Comparison of ENCODE assay signal across 12 cellular contexts in the genomic region with DNA sequence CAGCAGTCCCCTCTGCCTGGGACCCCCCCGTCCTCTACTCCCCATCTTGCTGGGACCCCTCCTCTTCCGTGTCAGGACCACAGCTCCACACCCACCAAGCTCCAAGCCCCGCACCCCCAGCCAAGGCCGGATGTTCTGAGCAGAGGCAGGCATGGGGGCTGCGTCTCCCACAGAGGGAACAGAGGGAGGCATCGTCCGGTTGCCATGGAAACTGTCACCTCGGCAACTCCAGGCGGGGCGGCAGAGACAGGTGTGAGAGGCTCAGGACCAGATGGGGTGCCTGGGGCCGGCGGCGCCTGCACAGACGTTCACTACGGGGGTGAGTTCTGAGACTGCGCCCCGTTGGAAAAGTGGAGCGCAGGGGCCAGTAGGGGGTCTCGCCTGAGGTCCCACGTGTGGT. TPM values are rescaled to one million over a fixed set of nuclear protein-coding genes. Genes with fewer than 3 reads are reported as not detected.
DNase-seq lines count a peak whose midpoint lies in the region; ATAC-seq, FAIRE-seq and TF ChIP-seq lines count a peak whose summit lies in the region.
"Had no signal": no experiment of that assay in that cellular context is flagged by ENCODE, and none has a peak within 500 bp of the region (broad histone marks: within the 10 kb centered on the region; RNA-seq: fewer than 3 reads in every experiment).

No MANE protein-coding gene starts in this region.

- H3K36me3 ChIP-seq in K562 (ENCODE audit: control insufficient read depth, insufficient read depth, low read length): peaks cover 54% of the 10 kb centered on the region; the same call in 2 of the 3 replicates

- H3K4me1 Mint-ChIP-seq in activated CD4-positive, alpha-beta T cell treated with anti-CD3 and anti-CD28 coated beads, Interleukin-2, amount 10 ng/mL, durations not matched to agents 24 days and 14 days: peaks cover 6% of the 10 kb centered on the region
- H3K4me1 Mint-ChIP-seq: activated T-helper 17 cell treated with anti-CD3 and anti-CD28 coated beads, Interleukin-2, amount 50 U/mL, for 72 hours had no signal

- H3K9me3 ChIP-seq in K562 (replicated peaks; ENCODE audit: control insufficient read depth, insufficient read depth, low read depth, low read length): no peaks in the 10 kb centered on the region
- H3K9me3 ChIP-seq: mucosa of descending colon had no signal

- no peak overlapping the region for H3K4me2 ChIP-seq in K562 (ENCODE audit: insufficient read depth, low read length)

- H3K27me3 Mint-ChIP-seq in activated CD4-positive, alpha-beta T cell treated with anti-CD3 and anti-CD28 coated beads, Interleukin-2, amount 10 ng/mL, durations not matched to agents 24 days and 14 days: no peaks in the 10 kb centered on the region
- H3K27me3 Mint-ChIP-seq: activated T-helper 17 cell treated with anti-CD3 and anti-CD28 coated beads, Interleukin-2, amount 50 U/mL, for 72 hours; stimulated activated naive CD8-positive, alpha-beta T cell treated with anti-CD3 and anti-CD28 coated beads, Interleukin-15, Interleukin-2, amounts not matched to agents 100 ng/mL and 50 ng/mL, for 24 hours had no signal

- FAIRE-seq in K562 (lab: Jason Lieb, UNC): no peak

- 87% methylated on average over 17 of the region's 20 CpGs for WGBS in K562 (ENCODE audit: insufficient coverage, low coverage, missing lambda C conversion rate)

- intact Hi-C loops in activated CD4-positive, alpha-beta T cell treated with anti-CD3 and anti-CD28 coated beads, Interleukin-2, amount 10 ng/mL, durations not matched to agents 24 days and 14 days (cut with micrococcal nuclease): no loop called here
- intact Hi-C loops in K562 (cut with micrococcal nuclease): no loop called here

- peaks cover 27 to 73% of the 10 kb centered on the region in 2 experiments for H3K4me1 ChIP-seq in K562 (replicated peaks in 1 of 2; ENCODE audit: control insufficient read depth in 2 of 2, insufficient read depth in 2 of 2, low read length in 2 of 2)

- CTCF ChIA-PET in K562 (lab: Yijun Ruan, JAX; ENCODE audit: low intra/inter-chr PET ratio): no interaction called here

- POLR2A ChIA-PET in K562 (lab: Yijun Ruan, JAX): no interaction called here

- no peak for TF ChIP-seq RAD21 in K562 (CRISPR knock-in tag; conservative IDR thresholded peaks at IDR 0.05 in 1 of 2, IDR thresholded peaks at IDR 0.05 in 1 of 2)

- DNase-seq in activated CD4-positive, alpha-beta T cell treated with anti-CD3 and anti-CD28 coated beads, Interleukin-2, amount 50 U/mL, for 1 hour: peak; percentile 41
- no peak for DNase-seq in activated CD4-positive, alpha-beta T cell treated with anti-CD3 and anti-CD28 coated beads, Interleukin-2, amount 10 ng/mL, durations not matched to agents 24 days and 14 days
- peak; percentile 62 for DNase-seq in NCI-H1694 (lab: John Stamatoyannopoulos, UW)
- peak in 1 of 4 experiments; percentile 44 for DNase-seq in K562 (ENCODE audit: extremely low read depth in 1 of 4, low spot score in 3 of 4)
- DNase-seq in putamen (ENCODE audit: low spot score): peak; percentile 78
- no peak for DNase-seq in NCI-H1048 (lab: John Stamatoyannopoulos, UW)
- DNase-seq: T1000 had no signal

- H3K9ac ChIP-seq in K562 (ENCODE audit: insufficient read depth in 1 of 2, low read depth in 2 of 2, low read length in 2 of 2): no peak overlapping the region

- H3K36me3 Mint-ChIP-seq in activated CD4-positive, alpha-beta T cell treated with anti-CD3 and anti-CD28 coated beads, Interleukin-2, amount 10 ng/mL, durations not matched to agents 24 days and 14 days (ENCODE audit: low read depth): peaks cover 21% of the 10 kb centered on the region

- no peak for ATAC-seq in K562
- ATAC-seq in HG03521 (IDR thresholded peaks at IDR 0.05; ENCODE audit: unreplicated experiment): no peak
- no peak for ATAC-seq in HG03342 (IDR thresholded peaks at IDR 0.05; ENCODE audit: unreplicated experiment)
- ATAC-seq: activated T-helper 17 cell treated with anti-CD3 and anti-CD28 coated beads, Interleukin-2, amount 50 U/mL, for 72 hours; mucosa of descending colon had no signal

- H3K27ac ChIP-seq in K562 (ENCODE audit: extremely low read depth, low read depth, low read length): no peak overlapping the region

- H2AFZ ChIP-seq in K562 (ENCODE audit: low read depth, low read length): no peak overlapping the region

- no peaks in the 10 kb centered on the region for H3K9me3 Mint-ChIP-seq in activated CD4-positive, alpha-beta T cell treated with anti-CD3 and anti-CD28 coated beads, Interleukin-2, amount 10 ng/mL, durations not matched to agents 24 days and 14 days
- H3K9me3 Mint-ChIP-seq: activated T-helper 17 cell treated with anti-CD3 and anti-CD28 coated beads, Interleukin-2, amount 50 U/mL, for 72 hours; stimulated activated naive CD8-positive, alpha-beta T cell treated with anti-CD3 and anti-CD28 coated beads, Interleukin-15, Interleukin-2, amounts not matched to agents 100 ng/mL and 50 ng/mL, for 24 hours had no signal

- no peak for TF ChIP-seq EP300 in K562 (IDR thresholded peaks at IDR 0.05; ENCODE audit: low read length)

- H4K20me1 ChIP-seq in K562 (replicated peaks; ENCODE audit: control insufficient read depth, insufficient read depth, low read length): peaks cover 12% of the 10 kb centered on the region

- H3K4me3 Mint-ChIP-seq in activated CD4-positive, alpha-beta T cell treated with anti-CD3 and anti-CD28 coated beads, Interleukin-2, amount 10 ng/mL, durations not matched to agents 24 days and 14 days: no peak overlapping the region
- H3K4me3 Mint-ChIP-seq: activated T-helper 17 cell treated with anti-CD3 and anti-CD28 coated beads, Interleukin-2, amount 50 U/mL, for 72 hours; stimulated activated naive CD8-positive, alpha-beta T cell treated with anti-CD3 and anti-CD28 coated beads, Interleukin-15, Interleukin-2, amounts not matched to agents 100 ng/mL and 50 ng/mL, for 24 hours had no signal

- no TSS peak for BruUV-seq in K562 (replicated peaks; lab: Mats Ljungman, UMichigan)

- H3K9me1 ChIP-seq in K562 (ENCODE audit: control insufficient read depth, insufficient read depth, low read length): peaks cover 5% of the 10 kb centered on the region

- H3K27me3 ChIP-seq in K562 (ENCODE audit: control insufficient read depth in 2 of 2, insufficient read depth in 2 of 2, low read length in 2 of 2): no peaks in the 10 kb centered on the region

- TF ChIP-seq CTCF in K562 (IDR thresholded peaks at IDR 0.05 in 2 of 3, conservative IDR thresholded peaks at IDR 0.05 in 1 of 3; ENCODE audit: insufficient read depth in 2 of 3, low read depth in 1 of 3, low read length in 3 of 3): no peak

- no peak overlapping the region for H3K4me3 ChIP-seq in K562
- H3K4me3 ChIP-seq: mucosa of descending colon had no signal

- peak; percentile 28; the same call in 1 of the 2 replicates for TF ChIP-seq POLR2A in K562 (conservative IDR thresholded peaks at IDR 0.05)

- no peak overlapping the region for H3K27ac Mint-ChIP-seq in activated CD4-positive, alpha-beta T cell treated with anti-CD3 and anti-CD28 coated beads, Interleukin-2, amount 10 ng/mL, durations not matched to agents 24 days and 14 days
- H3K27ac Mint-ChIP-seq: activated T-helper 17 cell treated with anti-CD3 and anti-CD28 coated beads, Interleukin-2, amount 50 U/mL, for 72 hours; stimulated activated naive CD8-positive, alpha-beta T cell treated with anti-CD3 and anti-CD28 coated beads, Interleukin-15, Interleukin-2, amounts not matched to agents 100 ng/mL and 50 ng/mL, for 24 hours had no signal

- in situ Hi-C loops in K562 (cut with MboI): no loop called here

- peaks cover 35% of the 10 kb centered on the region for H3K79me2 ChIP-seq in K562 (ENCODE audit: control insufficient read depth, insufficient read depth, low read length)

RNA-seq across cellular contexts. Expression of gene RNU6-9, which starts 5.4 kb away (rescaled TPM):
- not detected in 2 replicates for total RNA-seq in activated CD4-positive, alpha-beta T cell treated with anti-CD3 and anti-CD28 coated beads, Interleukin-2, amount 10 ng/mL, durations not matched to agents 24 days and 14 days
- not detected in 2 replicates for total RNA-seq in K562 (2011; cell fraction: chromatin; rRNA removed; ENCODE audit: low replicate concordance)
- total RNA-seq in K562 (2011; cell fraction: nucleolus; rRNA removed): not detected in 2 replicates
- not detected in 2 replicates for total RNA-seq in K562 (2011; cell fraction: nucleoplasm; rRNA removed)
- total RNA-seq in K562 (2014; rRNA removed): not detected in 2 replicates
- not detected in 2 replicates for total RNA-seq in K562 (2014; rRNA removed; fragmentation: Illumina TruSeq; extraction: Trizol)
- not detected in 2 replicates for total RNA-seq in K562 (2015; rRNA removed; fragmentation: Illumina TruSeq; extraction: Trizol)
- total RNA-seq in K562 (2021): not detected in 2 replicates
- polyA plus RNA-seq in K562 (2011; rRNA removed): not detected in 2 replicates
- not detected in 2 replicates for polyA plus RNA-seq in K562 (2011; cell fraction: cytosol; rRNA removed)
- polyA plus RNA-seq in K562 (2011; cell fraction: nucleus; rRNA removed): not detected in 2 replicates
- not detected in 2 replicates for polyA plus RNA-seq in K562 (2012)
- polyA plus RNA-seq in K562 (2014; fragmentation: Illumina TruSeq; extraction: Trizol): not detected in 2 replicates
- polyA plus RNA-seq in K562 (2014; fragmentation: Nextera tagmentation; extraction: Ambion mirVana): not detected
- polyA plus RNA-seq in K562 (2014; rRNA removed): not detected in 2 replicates
- polyA minus RNA-seq in K562 (2011; rRNA and poly(A)+ RNA removed): under 0.01 TPM in 2 replicates
- polyA minus RNA-seq in K562 (2011; cell fraction: cytosol; rRNA and poly(A)+ RNA removed): 667 TPM in 1 of 2 replicates, not detected in the other
- under 0.01 TPM in 1 of 2 replicates, not detected in the other for polyA minus RNA-seq in K562 (2011; cell fraction: nucleus; rRNA and poly(A)+ RNA removed)
- total RNA-seq: activated T-helper 17 cell treated with anti-CD3 and anti-CD28 coated beads, Interleukin-2, amount 50 U/mL, for 72 hours; mucosa of descending colon had no signal

RNA-seq across cellular contexts. Expression of gene MED16, which starts 5.7 kb away (rescaled TPM):
- 58.1 and 61.1 TPM in 2 replicates for total RNA-seq in activated CD4-positive, alpha-beta T cell treated with anti-CD3 and anti-CD28 coated beads, Interleukin-2, amount 10 ng/mL, durations not matched to agents 24 days and 14 days
- total RNA-seq in K562 (2011; cell fraction: chromatin; rRNA removed; ENCODE audit: low replicate concordance): 28.6 and 108 TPM in 2 replicates
- total RNA-seq in K562 (2011; cell fraction: nucleolus; rRNA removed): 71.0 and 80.0 TPM in 2 replicates
- total RNA-seq in K562 (2011; cell fraction: nucleoplasm; rRNA removed): 33.8 and 41.3 TPM in 2 replicates
- total RNA-seq in K562 (2014; rRNA removed) (15.6 and 22.1 TPM in 2 replicates), K562 (2014; rRNA removed; fragmentation: Illumina TruSeq; extraction: Trizol) (1.2 and 1.8 TPM in 2 replicates), K562 (2015; rRNA removed; fragmentation: Illumina TruSeq; extraction: Trizol) (8.6 and 9.3 TPM in 2 replicates), K562 (2021) (59.6 and 59.9 TPM in 2 replicates)
- polyA plus RNA-seq in K562 (2011; rRNA removed) (10.3 and 26.2 TPM in 2 replicates), K562 (2014; fragmentation: Illumina TruSeq; extraction: Trizol) (7.1 and 20.0 TPM in 2 replicates), K562 (2014; fragmentation: Nextera tagmentation; extraction: Ambion mirVana) (1 to 10 TPM in 1 of 2 experiments, under 1 TPM in 1; 0.89 to 1.3 TPM), K562 (2014; rRNA removed) (21.2 and 30.2 TPM in 2 replicates)
- 36.6 and 87.3 TPM in 2 replicates for polyA plus RNA-seq in K562 (2011; cell fraction: cytosol; rRNA removed)
- 34.7 and 60.1 TPM in 2 replicates for polyA plus RNA-seq in K562 (2011; cell fraction: nucleus; rRNA removed)
- polyA plus RNA-seq in K562 (2012): 34.1 and 52.5 TPM in 2 replicates
- 10.3 and 15.6 TPM in 2 replicates for polyA minus RNA-seq in K562 (2011; rRNA and poly(A)+ RNA removed)
- 72.1 and 84.4 TPM in 2 replicates for polyA minus RNA-seq in K562 (2011; cell fraction: cytosol; rRNA and poly(A)+ RNA removed)
- polyA minus RNA-seq in K562 (2011; cell fraction: nucleus; rRNA and poly(A)+ RNA removed): 33.7 and 37.4 TPM in 2 replicates

RNA-seq across cellular contexts. Expression of gene R3HDM4, which starts 14.4 kb away (rescaled TPM):
- 86.8 and 91.5 TPM in 2 replicates for total RNA-seq in activated CD4-positive, alpha-beta T cell treated with anti-CD3 and anti-CD28 coated beads, Interleukin-2, amount 10 ng/mL, durations not matched to agents 24 days and 14 days
- total RNA-seq in K562 (2011; cell fraction: chromatin; rRNA removed; ENCODE audit: low replicate concordance): 66.6 and 166 TPM in 2 replicates
- total RNA-seq in K562 (2011; cell fraction: nucleolus; rRNA removed): 109 and 113 TPM in 2 replicates
- 92.6 and 119 TPM in 2 replicates for total RNA-seq in K562 (2011; cell fraction: nucleoplasm; rRNA removed)
- 63.2 and 75.6 TPM in 2 replicates for total RNA-seq in K562 (2014; rRNA removed)
- 21.4 and 26.2 TPM in 2 replicates for total RNA-seq in K562 (2014; rRNA removed; fragmentation: Illumina TruSeq; extraction: Trizol)
- total RNA-seq in K562 (2015; rRNA removed; fragmentation: Illumina TruSeq; extraction: Trizol): 44.6 and 46.1 TPM in 2 replicates
- total RNA-seq in K562 (2021): 133 and 138 TPM in 2 replicates
- polyA plus RNA-seq in K562 (2011; rRNA removed): 59.0 and 93.9 TPM in 2 replicates
- polyA plus RNA-seq in K562 (2011; cell fraction: cytosol; rRNA removed): 105 and 207 TPM in 2 replicates
- 149 and 223 TPM in 2 replicates for polyA plus RNA-seq in K562 (2011; cell fraction: nucleus; rRNA removed)
- polyA plus RNA-seq in K562 (2012): 85.0 and 165 TPM in 2 replicates
- 87.6 and 109 TPM in 2 replicates for polyA plus RNA-seq in K562 (2014; fragmentation: Illumina TruSeq; extraction: Trizol)
- polyA plus RNA-seq in K562 (2014; fragmentation: Nextera tagmentation; extraction: Ambion mirVana): 1 to 10 TPM; 3.2 to 5.6 TPM
- polyA plus RNA-seq in K562 (2014; rRNA removed): 140 and 154 TPM in 2 replicates
- 11.6 and 16.6 TPM in 2 replicates for polyA minus RNA-seq in K562 (2011; rRNA and poly(A)+ RNA removed)
- polyA minus RNA-seq in K562 (2011; cell fraction: cytosol; rRNA and poly(A)+ RNA removed): 30.8 and 60.9 TPM in 2 replicates
- polyA minus RNA-seq in K562 (2011; cell fraction: nucleus; rRNA and poly(A)+ RNA removed): 22.8 and 25.2 TPM in 2 replicates

RNA-seq across cellular contexts. Expression of gene KISS1R, which starts 18.5 kb away (rescaled TPM):
- 12.9 and 16.8 TPM in 2 replicates for total RNA-seq in activated CD4-positive, alpha-beta T cell treated with anti-CD3 and anti-CD28 coated beads, Interleukin-2, amount 10 ng/mL, durations not matched to agents 24 days and 14 days
- total RNA-seq in K562 (2011; cell fraction: chromatin; rRNA removed; ENCODE audit: low replicate concordance): 13.9 and 50.0 TPM in 2 replicates
- 79.5 and 104 TPM in 2 replicates for total RNA-seq in K562 (2011; cell fraction: nucleolus; rRNA removed)
- total RNA-seq in K562 (2011; cell fraction: nucleoplasm; rRNA removed): 29.6 and 30.1 TPM in 2 replicates
- total RNA-seq in K562 (2014; rRNA removed) (19.3 and 26.7 TPM in 2 replicates), K562 (2014; rRNA removed; fragmentation: Illumina TruSeq; extraction: Trizol) (0.80 and 1.1 TPM in 2 replicates), K562 (2015; rRNA removed; fragmentation: Illumina TruSeq; extraction: Trizol) (2.0 and 2.7 TPM in 2 replicates), K562 (2021) (36.2 and 39.4 TPM in 2 replicates)
- polyA plus RNA-seq in K562 (2011; rRNA removed) (2.8 and 6.3 TPM in 2 replicates), K562 (2014; fragmentation: Illumina TruSeq; extraction: Trizol) (0.37 and 2.7 TPM in 2 replicates), K562 (2014; fragmentation: Nextera tagmentation; extraction: Ambion mirVana) (under 1 TPM; 0.55 to 0.75 TPM), K562 (2014; rRNA removed) (17.3 and 26.8 TPM in 2 replicates)
- 4.3 and 59.2 TPM in 2 replicates for polyA plus RNA-seq in K562 (2011; cell fraction: cytosol; rRNA removed)
- 36.4 and 172 TPM in 2 replicates for polyA plus RNA-seq in K562 (2011; cell fraction: nucleus; rRNA removed)
- polyA plus RNA-seq in K562 (2012): 6.9 and 23.9 TPM in 2 replicates
- polyA minus RNA-seq in K562 (2011; rRNA and poly(A)+ RNA removed): 0.30 and 1.8 TPM in 2 replicates
- polyA minus RNA-seq in K562 (2011; cell fraction: cytosol; rRNA and poly(A)+ RNA removed): 5.8 and 14.1 TPM in 2 replicates
- polyA minus RNA-seq in K562 (2011; cell fraction: nucleus; rRNA and poly(A)+ RNA removed): 5.8 and 22.6 TPM in 2 replicates
- total RNA-seq: mucosa of descending colon had no signal

RNA-seq across cellular contexts. Expression of gene ARID3A, which starts 27.2 kb away (rescaled TPM):
- total RNA-seq in activated CD4-positive, alpha-beta T cell treated with anti-CD3 and anti-CD28 coated beads, Interleukin-2, amount 10 ng/mL, durations not matched to agents 24 days and 14 days: 35.6 and 36.6 TPM in 2 replicates
- total RNA-seq in K562 (2011; cell fraction: chromatin; rRNA removed; ENCODE audit: low replicate concordance): 89.0 and 254 TPM in 2 replicates
- total RNA-seq in K562 (2011; cell fraction: nucleolus; rRNA removed): 180 and 206 TPM in 2 replicates
- 120 and 121 TPM in 2 replicates for total RNA-seq in K562 (2011; cell fraction: nucleoplasm; rRNA removed)
- total RNA-seq in K562 (2014; rRNA removed): 55.2 and 62.0 TPM in 2 replicates
- total RNA-seq in K562 (2014; rRNA removed; fragmentation: Illumina TruSeq; extraction: Trizol): 14.8 and 16.4 TPM in 2 replicates
- total RNA-seq in K562 (2015; rRNA removed; fragmentation: Illumina TruSeq; extraction: Trizol): 39.0 and 41.3 TPM in 2 replicates
- total RNA-seq in K562 (2021): 97.2 and 118 TPM in 2 replicates
- polyA plus RNA-seq in K562 (2011; rRNA removed): 27.9 and 44.1 TPM in 2 replicates
- 43.2 and 88.8 TPM in 2 replicates for polyA plus RNA-seq in K562 (2011; cell fraction: cytosol; rRNA removed)
- polyA plus RNA-seq in K562 (2011; cell fraction: nucleus; rRNA removed): 58.8 and 128 TPM in 2 replicates
- polyA plus RNA-seq in K562 (2012): 49.0 and 52.3 TPM in 2 replicates
- 31.2 and 62.4 TPM in 2 replicates for polyA plus RNA-seq in K562 (2014; fragmentation: Illumina TruSeq; extraction: Trizol)
- polyA plus RNA-seq in K562 (2014; fragmentation: Nextera tagmentation; extraction: Ambion mirVana): 1 to 10 TPM; 1.4 to 2.0 TPM
- polyA plus RNA-seq in K562 (2014; rRNA removed): 31.0 and 46.7 TPM in 2 replicates
- polyA minus RNA-seq in K562 (2011; rRNA and poly(A)+ RNA removed): 36.2 and 53.3 TPM in 2 replicates
- 119 and 167 TPM in 2 replicates for polyA minus RNA-seq in K562 (2011; cell fraction: cytosol; rRNA and poly(A)+ RNA removed)
- 45.8 and 47.4 TPM in 2 replicates for polyA minus RNA-seq in K562 (2011; cell fraction: nucleus; rRNA and poly(A)+ RNA removed)

Comparison
In these comparisons a context has a peak if more than half of its experiments do, and no peak if none do; other contexts are left out.
1. DNase-seq: peak in activated CD4-positive, alpha-beta T cell treated with anti-CD3 and anti-CD28 coated beads, Interleukin-2, amount 50 U/mL, for 1 hour (single experiment), NCI-H1694 (single experiment) and putamen (single experiment); none in activated CD4-positive, alpha-beta T cell treated with anti-CD3 and anti-CD28 coated beads, Interleukin-2, amount 10 ng/mL, durations not matched to agents 24 days and 14 days (single experiment) and NCI-H1048 (single experiment).